ENCODE assay signal across 1 cellular context in the genomic region with DNA sequence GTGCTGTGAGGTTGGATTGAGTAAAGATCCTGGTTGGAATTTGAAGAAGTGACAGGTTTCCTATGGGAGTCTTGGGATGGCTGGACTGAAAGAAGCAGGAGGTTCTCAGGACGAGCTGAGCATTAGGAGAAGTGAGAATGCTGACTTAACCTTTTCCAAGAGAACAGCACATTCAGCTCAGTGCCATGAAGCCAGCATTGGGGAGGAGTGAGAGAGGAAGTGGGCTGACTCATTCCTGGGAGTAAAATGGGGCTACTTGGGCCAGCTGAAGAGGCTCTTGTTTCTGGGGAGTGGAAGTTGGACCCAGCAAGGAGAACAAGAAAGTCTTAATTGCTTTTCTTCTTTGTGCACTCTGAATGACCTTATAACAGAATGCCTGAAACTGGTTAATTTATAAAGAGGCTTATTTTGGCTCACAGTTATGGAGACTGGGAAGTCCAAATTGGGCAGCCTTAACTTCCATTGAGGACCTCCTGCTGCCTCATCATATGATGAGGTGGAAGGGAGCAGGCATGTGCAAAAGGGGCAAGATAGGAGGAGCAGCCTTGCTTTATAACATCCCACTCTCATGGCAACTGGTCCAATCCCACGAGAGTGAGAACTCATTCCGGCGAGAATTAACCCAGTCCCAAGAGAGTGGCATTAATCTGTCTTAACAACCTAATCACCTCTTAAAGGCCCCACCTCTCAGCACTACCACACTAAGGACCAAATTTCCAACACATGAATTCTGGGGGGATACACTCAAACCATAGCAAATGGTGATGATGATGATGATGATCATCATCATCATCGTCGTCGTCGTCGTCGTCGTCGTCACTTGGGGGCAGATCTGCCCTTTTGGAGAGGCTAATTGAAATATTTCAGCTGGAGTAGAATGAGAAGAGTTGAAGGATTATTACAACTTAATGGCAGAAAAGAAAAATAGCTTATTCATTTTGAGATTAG.
A peak's percentile ranks its signal among the peaks of the same experiment; 100 is the strongest.
TF ChIP-seq lines count a peak whose summit lies in the region.

No MANE protein-coding gene starts in this region.

TF ChIP-seq in IMR-90, 13 proteins besides CTCF, POLR2A, EP300 and RAD21:
- TF ChIP-seq MAFK (IDR thresholded peaks at IDR 0.05; ENCODE audit: low read depth, low read length): peak; percentile 57
- TF ChIP-seq, protein P1, sequence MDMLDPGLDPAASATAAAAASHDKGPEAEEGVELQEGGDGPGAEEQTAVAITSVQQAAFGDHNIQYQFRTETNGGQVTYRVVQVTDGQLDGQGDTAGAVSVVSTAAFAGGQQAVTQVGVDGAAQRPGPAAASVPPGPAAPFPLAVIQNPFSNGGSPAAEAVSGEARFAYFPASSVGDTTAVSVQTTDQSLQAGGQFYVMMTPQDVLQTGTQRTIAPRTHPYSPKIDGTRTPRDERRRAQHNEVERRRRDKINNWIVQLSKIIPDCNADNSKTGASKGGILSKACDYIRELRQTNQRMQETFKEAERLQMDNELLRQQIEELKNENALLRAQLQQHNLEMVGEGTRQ (IDR thresholded peaks at IDR 0.05; ENCODE audit: low read depth, low read length): no peak
